ENCODE assay signal across 13 cellular contexts in the genomic region with DNA sequence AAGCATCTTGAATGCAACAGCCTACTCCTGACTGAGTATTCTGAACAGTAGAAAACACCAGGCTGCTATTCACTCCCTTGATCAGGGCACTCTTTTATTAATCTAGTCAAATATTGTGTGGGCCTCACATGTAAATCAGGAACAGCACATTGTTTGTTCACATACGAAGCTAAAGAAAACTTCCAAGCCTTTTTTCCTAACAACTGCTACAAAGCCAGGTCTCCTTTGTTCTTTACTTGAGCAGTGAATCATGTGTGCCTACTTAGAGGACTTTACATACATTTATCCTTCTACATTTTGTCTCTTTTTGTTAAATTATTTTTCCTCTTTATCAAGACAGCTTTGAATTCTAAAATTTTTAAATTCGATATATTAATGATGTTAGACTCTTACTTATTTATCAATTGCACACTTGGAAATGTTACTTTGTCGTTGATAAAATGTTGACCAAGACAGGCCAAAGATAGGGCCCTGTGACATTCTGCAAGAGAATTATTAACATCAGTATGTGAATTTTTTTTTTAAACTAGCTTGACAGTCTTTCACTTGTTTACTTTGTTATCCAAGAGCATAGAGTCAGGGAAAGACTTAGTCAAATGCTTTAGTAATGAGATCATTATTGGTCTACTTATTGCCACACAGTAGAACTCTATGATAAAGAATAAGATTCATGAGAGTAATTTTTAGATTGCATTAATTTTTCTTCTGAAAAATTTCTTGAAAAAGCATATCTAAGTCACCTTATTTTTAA. TPM values are rescaled to one million over a fixed set of nuclear protein-coding genes. Genes with fewer than 3 reads are reported as not detected.
DNase-seq lines count a peak whose midpoint lies in the region; ATAC-seq, FAIRE-seq and TF ChIP-seq lines count a peak whose summit lies in the region.
"Had no signal": no experiment of that assay in that cellular context is flagged by ENCODE, and none has a peak within 500 bp of the region (broad histone marks: within the 10 kb centered on the region; RNA-seq: fewer than 3 reads in every experiment).

No MANE protein-coding gene starts in this region.

- intact Hi-C loops in right lobe of liver (cut with DNase I): no loop called here

- no peak for TF ChIP-seq EP300 in A549 (IDR thresholded peaks at IDR 0.05)

- TF ChIP-seq RAD21 in A549 (conservative IDR thresholded peaks at IDR 0.05 in 1 of 2, IDR thresholded peaks at IDR 0.05 in 1 of 2): 0 out of 5 replicates have a peak, but pooled peaks of 1 of the 2 experiments have one; percentile 1

- CTCF ChIA-PET in A549 (lab: Yijun Ruan, JAX): interaction anchor here (0.6 to 1.3 kb wide), 5 partner anchors 13 to 267 kb away, joined by 3 to 6 read pairs (median 4); a partner anchor contains a TSS

- WGBS in A549 (ENCODE audit: missing lambda C conversion rate): 4% methylated on average over 3 of the region's 3 CpGs
- WGBS in right lobe of liver (ENCODE audit: insufficient coverage, low coverage, low lambda C conversion rate, missing lambda C conversion rate): 19% methylated on average over 3 of the region's 3 CpGs

- ATAC-seq in A549 (peak; percentile 69 to 72), right lobe of liver (peak; percentile 75 to 88 (median 82)), HG02840 (IDR thresholded peaks at IDR 0.05; ENCODE audit: low FRiP score, unreplicated experiment) (no peak), HG02852 (IDR thresholded peaks at IDR 0.05; ENCODE audit: unreplicated experiment) (no peak), GM21786 (IDR thresholded peaks at IDR 0.05; ENCODE audit: unreplicated experiment) (no peak)

- no peaks in the 10 kb centered on the region for H3K27me3 ChIP-seq in right lobe of liver
- H3K27me3 ChIP-seq: uterus had no signal

- H3K27ac ChIP-seq in A549 (peak overlapping the region; percentile 21 to 83; a peak in 5 of 6 replicates), right lobe of liver (peak overlapping the region; percentile 14 to 54 (median 33))

- H3K9me3 ChIP-seq in A549 (no peaks in the 10 kb centered on the region), right lobe of liver (no peaks in the 10 kb centered on the region)
- H3K9me3 ChIP-seq: uterus had no signal

- POLR2A ChIA-PET in A549 (lab: Yijun Ruan, JAX): interaction anchor here (0.7 kb wide), 1 partner anchor 278 kb away, joined by 9 read pairs; no protein-coding TSS in a partner anchor

- peak overlapping the region; percentile 77 for H3K4me2 ChIP-seq in A549

- TF ChIP-seq CTCF in A549 (IDR thresholded peaks at IDR 0.05) (no peak), right lobe of liver (IDR thresholded peaks at IDR 0.05) (no peak)

- FAIRE-seq in A549 (lab: Jason Lieb, UNC): no peak

- H3K36me3 ChIP-seq in right lobe of liver: no peaks in the 10 kb centered on the region
- H3K36me3 ChIP-seq: uterus had no signal

- DNase-seq in A549 (ENCODE audit: low read depth in 1 of 2, low spot score in 1 of 2) (peak; percentile 31 to 55), LHCN-M2 (ENCODE audit: low read depth) (peak; percentile 76), dermis blood vessel endothelial cell (peak; percentile 36), right lobe of liver (no peak)
- DNase-seq in stimulated activated CD4-positive, alpha-beta T cell treated with anti-CD3 and anti-CD28 coated beads, Interleukin-2, amount 100 ng/mL, for 24 hours: no peak
- DNase-seq: activated CD8-positive, alpha-beta memory T cell treated with anti-CD3 and anti-CD28 coated beads, Interleukin-2, amount 50 U/mL, for 4 hours; NCI-H2029; T-helper 1 cell; uterus had no signal

- TF ChIP-seq POLR2A in A549 (IDR thresholded peaks at IDR 0.05; ENCODE audit: low read length) (no peak), right lobe of liver (IDR thresholded peaks at IDR 0.05) (no peak)

- H3K4me3 ChIP-seq in A549 (no peak overlapping the region), right lobe of liver (no peak overlapping the region)
- H3K4me3 ChIP-seq: coronary artery, uterus had no signal

- H3K4me1 ChIP-seq in A549 (peaks cover 78% of the 10 kb centered on the region), right lobe of liver (peaks cover 0 to 29% (median 13%) of the 10 kb centered on the region in 4 donors)
- H3K4me1 ChIP-seq: uterus had no signal

TF ChIP-seq in A549, 52 proteins besides CTCF, POLR2A, EP300 and RAD21:
- TF ChIP-seq RCOR1 (IDR thresholded peaks at IDR 0.05; ENCODE audit: low read depth, low read length): no peak
- no peak for TF ChIP-seq TFCP2L1 (CRISPR knock-in tag; IDR thresholded peaks at IDR 0.05)
- no peak for TF ChIP-seq CBX2 (IDR thresholded peaks at IDR 0.05; ENCODE audit: borderline replicate concordance, low read depth)
- TF ChIP-seq JUNB (IDR thresholded peaks at IDR 0.05): peak; percentile 59
- no peak for TF ChIP-seq TP53 (CRISPR knock-in tag; IDR thresholded peaks at IDR 0.05)
- no peak for TF ChIP-seq SMC3 (IDR thresholded peaks at IDR 0.05)
- no peak for TF ChIP-seq KDM1A (IDR thresholded peaks at IDR 0.05; ENCODE audit: low read depth)
- TF ChIP-seq JUN (IDR thresholded peaks at IDR 0.05): no peak
- TF ChIP-seq NFE2L2 (conservative IDR thresholded peaks at IDR 0.05; ENCODE audit: low read length): no peak
- no peak for TF ChIP-seq HDAC2 (IDR thresholded peaks at IDR 0.05)
- no peak for TF ChIP-seq FOSL2 (IDR thresholded peaks at IDR 0.05)
- TF ChIP-seq FOSL2 (CRISPR knock-in tag; IDR thresholded peaks at IDR 0.05): peak; percentile 56
- peak; percentile 29 to 82; a peak in 3 of 4 replicates for TF ChIP-seq CEBPB (IDR thresholded peaks at IDR 0.05)
- TF ChIP-seq HOXA7 (CRISPR knock-in tag; IDR thresholded peaks at IDR 0.05): no peak
- no peak for TF ChIP-seq HOXB13 (CRISPR knock-in tag; IDR thresholded peaks at IDR 0.05; ENCODE audit: low read depth)
TF ChIP-seq in A549: peak in this region for 3.

RNA-seq across cellular contexts. Expression of a gene that starts 13.3 kb away (rescaled TPM):
- polyA plus RNA-seq in A549 (2011; rRNA removed) (155 and 202 TPM in 2 replicates), A549 (2017; fragmentation: RNase III; extraction: RNeasy Plus Mini Kit Qiagen cat#74134 plus additional on column Dnase treatment) (85.2 to 107 TPM (median 93.9 TPM) in 3 replicates)
- 83.2 and 110 TPM in 2 replicates for polyA plus RNA-seq in A549 (2012; cell fraction: cytosol; rRNA removed)
- polyA plus RNA-seq in A549 (2012; cell fraction: nucleus; rRNA removed): 60.9 and 68.9 TPM in 2 replicates
- polyA minus RNA-seq in A549 (2011; rRNA and poly(A)+ RNA removed): 66.4 and 97.0 TPM in 2 replicates
- total RNA-seq in LHCN-M2 (2014; rRNA removed) (236 and 275 TPM in 2 replicates), dermis blood vessel endothelial cell (21.3 and 54.0 TPM in 2 replicates), right lobe of liver (100 to 1,000 TPM in 1 of 6 experiments, 10 to 100 TPM in 5; 60.7 to 109 (median 72.9) TPM)
- polyA plus RNA-seq in LHCN-M2 (2012): 163 TPM

Comparison
In these comparisons a context has a peak if more than half of its experiments do, and no peak if none do; other contexts are left out.
1. ATAC-seq: peak in A549 (2 of 2) and right lobe of liver (4 of 4); none in HG02840 (single experiment), HG02852 (single experiment) and GM21786 (single experiment).
2. DNase-seq: peak in A549 (2 of 2), LHCN-M2 (single experiment) and dermis blood vessel endothelial cell (single experiment); none in right lobe of liver (0 of 3) and stimulated activated CD4-positive, alpha-beta T cell treated with anti-CD3 and anti-CD28 coated beads, Interleukin-2, amount 100 ng/mL, for 24 hours (0 of 2).